11 cellular contexts compared by ENCODE assay signal in genomic region chr6:129662406-129662766, GRCh38. TPM values are rescaled to one million over a fixed set of nuclear protein-coding genes. Genes with fewer than 3 reads are reported as not detected.
DNase-seq lines count a peak whose midpoint lies in the region; ATAC-seq and TF ChIP-seq lines count a peak whose summit lies in the region.
"Had no signal": no experiment of that assay in that cellular context is flagged by ENCODE, and none has a peak within 500 bp of the region (broad histone marks: within the 10 kb centered on the region; RNA-seq: fewer than 3 reads in every experiment).

No MANE protein-coding gene starts in this region.

- TF ChIP-seq POLR2A in testis (IDR thresholded peaks at IDR 0.05), result no peak

- no peak for TF ChIP-seq CTCF in SK-N-SH (IDR thresholded peaks at IDR 0.05)
- TF ChIP-seq CTCF in HFFc6 (IDR thresholded peaks at IDR 0.05), result no peak
- no peak for TF ChIP-seq CTCF in testis (IDR thresholded peaks at IDR 0.05)

- peak overlapping the region; percentile 55; the same call in 1 of the 2 replicates for H3K27ac Mint-ChIP-seq in HFFc6
- H3K27ac Mint-ChIP-seq in CD4-positive, alpha-beta memory T cell, result peak overlapping the region in 1 of 7 donors; percentile 65
- H3K27ac Mint-ChIP-seq: activated B cell treated with CpG ODN at 0.5 μM for 24 hours had no signal

- H3K4me2 ChIP-seq in SK-N-SH, result no peak overlapping the region

- no peak overlapping the region for H2AFZ ChIP-seq in SK-N-SH (ENCODE audit: low read depth)

- H3K4me1 ChIP-seq in SK-N-SH (ENCODE audit: control insufficient read depth in 1 of 2, insufficient read depth in 2 of 2, low read depth in 1 of 2, low read length in 1 of 2) (peaks cover 2 to 42% of the 10 kb centered on the region in 2 experiments; a peak in 3 of 4 replicates), testis (peaks cover 32% of the 10 kb centered on the region)
- H3K4me1 ChIP-seq in CD4-positive, alpha-beta memory T cell (ENCODE audit: insufficient read depth, low read length), result peaks cover 6% of the 10 kb centered on the region

- peaks cover 88% of the 10 kb centered on the region for H3K4me1 Mint-ChIP-seq in HFFc6 (ENCODE audit: low read depth)
- H3K4me1 Mint-ChIP-seq in CD4-positive, alpha-beta memory T cell, result peaks cover 8 to 19% (median 15%) of the 10 kb centered on the region in 4 donors

- H3F3A ChIP-seq in SK-N-SH (replicated peaks; ENCODE audit: insufficient read depth), result peaks cover 33% of the 10 kb centered on the region

- peaks cover 4% of the 10 kb centered on the region; the same call in 1 of the 2 replicates for H4K20me1 ChIP-seq in SK-N-SH (ENCODE audit: insufficient read depth)

- peaks cover 98% of the 10 kb centered on the region for H3K79me2 ChIP-seq in SK-N-SH (ENCODE audit: insufficient read depth)

- no peak for TF ChIP-seq EP300 in SK-N-SH (IDR thresholded peaks at IDR 0.05; ENCODE audit: borderline replicate concordance in 1 of 2, low read depth in 1 of 2, low read length in 1 of 2)

- no peak overlapping the region for H3K4me3 Mint-ChIP-seq in HFFc6
- H3K4me3 Mint-ChIP-seq in CD4-positive, alpha-beta memory T cell, result no peak overlapping the region
- H3K4me3 Mint-ChIP-seq: activated B cell treated with CpG ODN at 0.5 μM for 24 hours had no signal

- H3K4me3 ChIP-seq in SK-N-SH (ENCODE audit: low read depth in 2 of 2, low read length in 1 of 2) (no peak overlapping the region), testis (no peak overlapping the region)
- H3K4me3 ChIP-seq in CD4-positive, alpha-beta memory T cell (ENCODE audit: low read length in 2 of 2), result no peak overlapping the region
- H3K4me3 ChIP-seq: spleen had no signal

- POLR2A ChIA-PET in SK-N-SH (lab: Yijun Ruan, JAX), result no interaction called here
- POLR2A ChIA-PET in CD4-positive, alpha-beta memory T cell (lab: Charles Lee; ENCODE audit: partially characterized antibody), result no interaction called here

- H3K9ac ChIP-seq in SK-N-SH, result no peak overlapping the region

- no peaks in the 10 kb centered on the region for H3K9me3 ChIP-seq in SK-N-SH
- H3K9me3 ChIP-seq in testis, result no peaks in the 10 kb centered on the region
- no peaks in the 10 kb centered on the region for H3K9me3 ChIP-seq in CD4-positive, alpha-beta memory T cell (ENCODE audit: control insufficient read depth in 1 of 2, low read length in 2 of 2)
- H3K9me3 ChIP-seq: spleen had no signal

- H3K27ac ChIP-seq in SK-N-SH (ENCODE audit: low read depth in 2 of 2, low read length in 1 of 2) (peak overlapping the region in 1 of 2 experiments; percentile 31; a peak in 2 of 4 replicates), testis (peak overlapping the region; percentile 32 to 59)
- no peak overlapping the region for H3K27ac ChIP-seq in CD4-positive, alpha-beta memory T cell (ENCODE audit: low read depth, low read length)

- ATAC-seq in SK-N-SH treated with all-trans-retinoic acid at 6 μM for 48 hours (peak; percentile 13; the same call in 2 of the 3 replicates), HG03565 (IDR thresholded peaks at IDR 0.05; ENCODE audit: unreplicated experiment) (peak; percentile 36), left ventricle myocardium superior (no peak)

- no peak for TF ChIP-seq RAD21 in SK-N-SH (IDR thresholded peaks at IDR 0.05; ENCODE audit: low read length)

- H3K9me2 ChIP-seq in SK-N-SH, result no peaks in the 10 kb centered on the region

- H3K27me3 ChIP-seq in SK-N-SH (ENCODE audit: insufficient read depth) (no peaks in the 10 kb centered on the region), testis (no peaks in the 10 kb centered on the region)
- H3K27me3 ChIP-seq in CD4-positive, alpha-beta memory T cell (ENCODE audit: insufficient read depth, low read length), result no peaks in the 10 kb centered on the region
- H3K27me3 ChIP-seq: spleen had no signal

- no peaks in the 10 kb centered on the region for H3K9me3 Mint-ChIP-seq in HFFc6
- no peaks in the 10 kb centered on the region for H3K9me3 Mint-ChIP-seq in CD4-positive, alpha-beta memory T cell
- H3K9me3 Mint-ChIP-seq: activated B cell treated with CpG ODN at 0.5 μM for 24 hours had no signal

- CTCF ChIA-PET in SK-N-SH (lab: Yijun Ruan, JAX), result no interaction called here
- CTCF ChIA-PET in CD4-positive, alpha-beta memory T cell (lab: Charles Lee; ENCODE audit: partially characterized antibody), result interaction anchor here (1.3 kb wide), 2 partner anchors 9 kb away, joined by 3 to 5 read pairs; no protein-coding TSS in a partner anchor

- 38% methylated on average over 2 of the region's 2 CpGs for WGBS in SK-N-SH (ENCODE audit: low lambda C conversion rate)
- WGBS in testis, 2 donors, result 35 to 38% methylated on average over 2 of the region's 2 CpGs

- intact Hi-C loops in testis (cut with DNase I; ENCODE audit: low total_unique reads) (no loop called here), left ventricle myocardium superior (cut with micrococcal nuclease) (no loop called here)
- intact Hi-C loops in CD4-positive, alpha-beta memory T cell (cut with micrococcal nuclease), result no loop called here

- peaks cover 36% of the 10 kb centered on the region for H3K36me3 Mint-ChIP-seq in HFFc6 (ENCODE audit: low read depth)
- peaks cover 0 to 3% of the 10 kb centered on the region in 2 donors for H3K36me3 Mint-ChIP-seq in CD4-positive, alpha-beta memory T cell

- no peak for DNase-seq in SK-N-SH
- DNase-seq in HFFc6, result no peak
- DNase-seq in testis, result no peak
- no peak for DNase-seq in iPS-NIHi7 (ENCODE audit: extremely low spot score)
- no peak for DNase-seq in CD4-positive, alpha-beta memory T cell
- no peak for DNase-seq in left ventricle myocardium superior
- DNase-seq: activated B cell treated with CpG ODN at 0.5 μM for 24 hours; spleen; stimulated activated naive CD4-positive, alpha-beta T cell treated with Interleukin-2 at 50 U/mL for 16 hours had no signal

- H3K36me3 ChIP-seq in SK-N-SH (replicated peaks in 1 of 2; ENCODE audit: control insufficient read depth in 1 of 2, insufficient read depth in 2 of 2, low read length in 1 of 2) (peaks cover 0 to 27% of the 10 kb centered on the region in 2 experiments), testis (ENCODE audit: low read depth, missing control alignments) (no peaks in the 10 kb centered on the region)
- no peaks in the 10 kb centered on the region for H3K36me3 ChIP-seq in CD4-positive, alpha-beta memory T cell (ENCODE audit: insufficient read depth, low read length)
- H3K36me3 ChIP-seq: spleen had no signal

- H3K27me3 Mint-ChIP-seq in HFFc6 (ENCODE audit: insufficient read depth), result no peaks in the 10 kb centered on the region; the same call in 1 of the 2 replicates
- H3K27me3 Mint-ChIP-seq in CD4-positive, alpha-beta memory T cell, result no peaks in the 10 kb centered on the region
- H3K27me3 Mint-ChIP-seq: activated B cell treated with CpG ODN at 0.5 μM for 24 hours had no signal

TF ChIP-seq in SK-N-SH treated with all-trans-retinoic acid at 6 μM for 48 hours, 23 proteins besides CTCF, POLR2A, EP300 and RAD21 (continues in another document):
- no peak for TF ChIP-seq BACH2 (CRISPR knock-in tag; IDR thresholded peaks at IDR 0.05; ENCODE audit: borderline replicate concordance)
- TF ChIP-seq RARB (CRISPR knock-in tag; IDR thresholded peaks at IDR 0.05), result no peak
- TF ChIP-seq SNAI2 (CRISPR knock-in tag; IDR thresholded peaks at IDR 0.05), result no peak
- no peak for TF ChIP-seq ZNF8 (CRISPR knock-in tag; IDR thresholded peaks at IDR 0.05)
- no peak for TF ChIP-seq ESRRG (CRISPR knock-in tag; IDR thresholded peaks at IDR 0.05)
- no peak for TF ChIP-seq OSR1 (CRISPR knock-in tag; IDR thresholded peaks at IDR 0.05)
- no peak for TF ChIP-seq CREB5 (CRISPR knock-in tag; IDR thresholded peaks at IDR 0.05; ENCODE audit: low read depth)

TF ChIP-seq in SK-N-SH, 30 proteins besides CTCF, POLR2A, EP300 and RAD21 (continues in another document):
- TF ChIP-seq ZBTB33 (IDR thresholded peaks at IDR 0.05; ENCODE audit: borderline replicate concordance, low read depth) (no peak), SIN3A (IDR thresholded peaks at IDR 0.05; ENCODE audit: borderline replicate concordance, low read depth, low read length) (no peak), RFX5 (IDR thresholded peaks at IDR 0.05; ENCODE audit: low read length) (no peak), NFIC (IDR thresholded peaks at IDR 0.05; ENCODE audit: borderline replicate concordance) (no peak), CHD2 (IDR thresholded peaks at IDR 0.05; ENCODE audit: low read length, partially characterized antibody) (no peak), FOXJ3 (CRISPR knock-in tag; IDR thresholded peaks at IDR 0.05) (no peak), USF1 (IDR thresholded peaks at IDR 0.05; ENCODE audit: borderline replicate concordance, low read depth) (no peak)

RNA-seq across cellular contexts. Expression of gene ARHGAP18, which starts 47.6 kb away (rescaled TPM):
- polyA plus RNA-seq in SK-N-SH (2012; rRNA removed) (25.0 and 32.8 TPM in 2 replicates), testis (ENCODE audit: insufficient read depth, low read depth, low replicate concordance) (15.8 TPM)
- 38.9 and 45.2 TPM in 2 replicates for polyA plus RNA-seq in SK-N-SH (2012; cell fraction: cytosol; rRNA removed)
- 10.2 and 20.0 TPM in 2 replicates for polyA plus RNA-seq in SK-N-SH (2012; cell fraction: nucleus; rRNA removed)
- 10 to 100 TPM; 70.8 to 81.2 (median 76.0) TPM for total RNA-seq in HFFc6 (2021; fragmentation: NEBNext Ultra II Directional; extraction: Animal tissue kit (Norgen Biotek cat#: 25700))
- total RNA-seq in testis (10 to 100 TPM; 23.8 to 29.8 TPM), left ventricle myocardium superior (5.7 TPM)
- total RNA-seq in CD4-positive, alpha-beta memory T cell, result 1 to 10 TPM; 4.3 to 4.6 TPM
- 1 to 10 TPM; 2.3 to 3.6 TPM for polyA plus RNA-seq in CD4-positive, alpha-beta memory T cell
